17 cellular contexts compared by ENCODE assay signal in genomic region chr3:123396171-123397049, GRCh38. TPM values are rescaled to one million over a fixed set of nuclear protein-coding genes. Genes with fewer than 3 reads are reported as not detected.
A peak's percentile ranks its signal among the peaks of the same experiment; 100 is the strongest.
DNase-seq lines count a peak whose midpoint lies in the region; ATAC-seq, FAIRE-seq and TF ChIP-seq lines count a peak whose summit lies in the region.
"Had no signal": no experiment of that assay in that cellular context is flagged by ENCODE, and none has a peak within 500 bp of the region (broad histone marks: within the 10 kb centered on the region; RNA-seq: fewer than 3 reads in every experiment).

No MANE protein-coding gene starts in this region.

- H3K4me3 ChIP-seq in bronchial epithelial cell (ENCODE audit: low read depth, low read length) (no peak overlapping the region), right cardiac atrium (ENCODE audit: low read length) (no peak overlapping the region), stomach (no peak overlapping the region)
- H3K4me3 ChIP-seq: uterus had no signal

- DNase-seq in HPDE6-E6E7 (ENCODE audit: extremely low spot score) (peak; percentile 21), bronchial epithelial cell (ENCODE audit: low read depth) (peak; percentile 41), right cardiac atrium (peak in 2 of 3 donors; percentile 35 to 40), stomach (no peak), UCSD-AML1 (lab: John Stamatoyannopoulos, UW; ENCODE audit: unreplicated experiment) (no peak), KG1 (lab: John Stamatoyannopoulos, UW) (no peak)
- DNase-seq: activated CD8-positive, alpha-beta memory T cell treated with anti-CD3 and anti-CD28 coated beads for 24 hours; GF-D8; HCEC 1CT; MV-4-11; NCI-H524 treated with DMSO at 0.1 percent for 48 hours; uterus had no signal

- FAIRE-seq in bronchial epithelial cell (lab: Jason Lieb, UNC): no peak

- peaks cover 31% of the 10 kb centered on the region for H3K4me1 ChIP-seq in right cardiac atrium (ENCODE audit: control insufficient read depth, insufficient read depth, low read length)
- H3K4me1 ChIP-seq in stomach: peaks cover 0 to 67% (median 37%) of the 10 kb centered on the region in 4 donors

- peak overlapping the region; percentile 83 for H3K27ac ChIP-seq in right cardiac atrium (ENCODE audit: low read length)
- H3K27ac ChIP-seq in stomach: peak overlapping the region in 4 of 5 donors; percentile 44 to 89 (median 73)
- H3K27ac ChIP-seq: VCaP had no signal

- no peak for TF ChIP-seq CTCF in bronchial epithelial cell (IDR thresholded peaks at IDR 0.05; ENCODE audit: insufficient read depth, low read length, severe bottlenecking)
- no peak for TF ChIP-seq CTCF in stomach (IDR thresholded peaks at IDR 0.05)

- no peak for TF ChIP-seq POLR2A in stomach (IDR thresholded peaks at IDR 0.05)

- intact Hi-C loops in right cardiac atrium (cut with DNase I): no loop called here
- intact Hi-C loops in stomach (cut with DNase I; ENCODE audit: low total_unique reads): no loop called here

- H3K9me3 ChIP-seq in right cardiac atrium (ENCODE audit: control insufficient read depth, low read length) (no peaks in the 10 kb centered on the region), stomach (no peaks in the 10 kb centered on the region)
- H3K9me3 ChIP-seq: uterus had no signal

- ATAC-seq in right cardiac atrium (peak in 1 of 2 donors; percentile 37), GM18867 (IDR thresholded peaks at IDR 0.05; ENCODE audit: unreplicated experiment) (no peak), GM19351 (IDR thresholded peaks at IDR 0.05; ENCODE audit: unreplicated experiment) (no peak)
- ATAC-seq: natural killer cell treated with Interleukin-12 subunit alpha and Interleukin-12 subunit beta and Interleukin-15 and Interleukin-18, amount 100 ng/mL, for 72 hours had no signal

- no peak for TF ChIP-seq EP300 in stomach (IDR thresholded peaks at IDR 0.05)

- H3K27me3 ChIP-seq in bronchial epithelial cell (ENCODE audit: control insufficient read depth, insufficient read depth, low read length) (peaks cover 6% of the 10 kb centered on the region), right cardiac atrium (ENCODE audit: control insufficient read depth, insufficient read depth) (no peaks in the 10 kb centered on the region), stomach (peaks cover 0 to 5% (median 0%) of the 10 kb centered on the region in 3 donors)
- H3K27me3 ChIP-seq: uterus had no signal

- 41% methylated on average over 7 of the region's 8 CpGs for WGBS in right cardiac atrium
- WGBS in stomach, 5 donors: 31 to 58% (median 46%) methylated on average over 7 to 8 of the region's 8 CpGs

- H3K36me3 ChIP-seq in bronchial epithelial cell (ENCODE audit: control insufficient read depth, insufficient read depth, low read length) (no peaks in the 10 kb centered on the region), stomach (no peaks in the 10 kb centered on the region)
- H3K36me3 ChIP-seq: uterus had no signal

RNA-seq across cellular contexts. Expression of gene ADCY5, which starts 52.5 kb away (rescaled TPM):
- total RNA-seq in bronchial epithelial cell: not detected in 2 replicates
- 100 to 1,000 TPM; 125 to 220 (median 210) TPM for total RNA-seq in right cardiac atrium
- polyA plus RNA-seq in right cardiac atrium: 90.4 TPM
- total RNA-seq in stomach: 10 to 100 TPM in 4 of 5 donors, 1 to 10 TPM in 1; 6.1 to 79.9 (median 28.3) TPM
- polyA plus RNA-seq in stomach: 10 to 100 TPM in 1 of 3 donors, 1 to 10 TPM in 2; 1.8 to 13.1 (median 2.7) TPM
- total RNA-seq: activated T-helper 2 cell treated with anti-CD3 and anti-CD28 coated beads, Interferon-gamma antibody, Interleukin-2, Interleukin-4, amounts not matched to agents 10 μg/mL and 5 μg/mL and 100 μg/mL, durations not matched to agents 14 hours and 24 hours and 36 hours; natural killer cell treated with Interleukin-12 subunit alpha and Interleukin-12 subunit beta and Interleukin-15 and Interleukin-18, amount 100 ng/mL, for 72 hours had no signal

Comparison
In these comparisons a context has a peak if more than half of its experiments do, and no peak if none do; other contexts are left out.
1. DNase-seq: peak in HPDE6-E6E7 (single experiment), bronchial epithelial cell (single experiment) and right cardiac atrium (2 of 3); none in stomach (single experiment), UCSD-AML1 (single experiment) and KG1 (single experiment).